ENCODE assay signal across 18 cellular contexts in genomic region chr2:3587432-3587831, GRCh38. TPM values are rescaled to one million over a fixed set of nuclear protein-coding genes. Genes with fewer than 3 reads are reported as not detected.
"Had no signal": no experiment of that assay in that cellular context is flagged by ENCODE, and none has a peak within 500 bp of the region (broad histone marks: within the 10 kb centered on the region; RNA-seq: fewer than 3 reads in every experiment).

No MANE protein-coding gene starts in this region.

- H3K4me3 ChIP-seq: colonic mucosa, psoas muscle, suprapubic skin, upper lobe of left lung had no signal

- H3K27ac Mint-ChIP-seq: activated naive CD4-positive, alpha-beta T cell treated with anti-CD3 and anti-CD28 coated beads, Interleukin-2, amount 50 U/mL, for 24 hours; activated T-cell treated with anti-CD3 and anti-CD28 coated beads, Interleukin-2, amount 50 U/mL, for 24 hours; natural killer cell had no signal

- H3K4me1 ChIP-seq: colonic mucosa, suprapubic skin had no signal

- H3K36me3 ChIP-seq: colonic mucosa had no signal

- H3K9me3 Mint-ChIP-seq: activated naive CD4-positive, alpha-beta T cell treated with anti-CD3 and anti-CD28 coated beads, Interleukin-2, amount 50 U/mL, for 24 hours; activated T-cell treated with anti-CD3 and anti-CD28 coated beads, Interleukin-2, amount 50 U/mL, for 24 hours; natural killer cell had no signal

- H3K36me3 Mint-ChIP-seq: natural killer cell had no signal

- H3K27ac ChIP-seq: colonic mucosa, psoas muscle, suprapubic skin had no signal

- DNase-seq: activated CD4-positive, alpha-beta T cell treated with anti-CD3 and anti-CD28 coated beads, Interleukin-2, amount 50 U/mL, for 4 hours; activated CD4-positive, CD25-positive, alpha-beta regulatory T cell treated with anti-CD3 and anti-CD28 coated beads, Interleukin-2, amount 50 U/mL, for 72 hours; activated effector memory CD4-positive, alpha-beta T cell treated with Interleukin-2 at 50 U/mL for 16 hours; activated T-cell treated with anti-CD3 and anti-CD28 coated beads, Interleukin-2, amount 50 U/mL, for 24 hours; amygdala; colonic mucosa; effector CD4-positive, alpha-beta T cell; glutamatergic neuron; left colon; mammary epithelial cell; natural killer cell; psoas muscle; stimulated activated CD4-positive, alpha-beta T cell treated with anti-CD3 and anti-CD28 coated beads, Interleukin-12 subunit alpha, Interleukin-12 subunit beta, amount 100 ng/mL, for 4 hours; stimulated activated naive CD4-positive, alpha-beta T cell; T-helper 2 cell had no signal

- H3K27me3 ChIP-seq: colonic mucosa, suprapubic skin, upper lobe of left lung had no signal

- H3K27me3 Mint-ChIP-seq: activated naive CD4-positive, alpha-beta T cell treated with anti-CD3 and anti-CD28 coated beads, Interleukin-2, amount 50 U/mL, for 24 hours; activated T-cell treated with anti-CD3 and anti-CD28 coated beads, Interleukin-2, amount 50 U/mL, for 24 hours had no signal

- H3K9me3 ChIP-seq: colonic mucosa, psoas muscle, suprapubic skin, upper lobe of left lung had no signal

- H3K4me3 Mint-ChIP-seq: activated naive CD4-positive, alpha-beta T cell treated with anti-CD3 and anti-CD28 coated beads, Interleukin-2, amount 50 U/mL, for 24 hours; activated T-cell treated with anti-CD3 and anti-CD28 coated beads, Interleukin-2, amount 50 U/mL, for 24 hours; natural killer cell had no signal

RNA-seq across cellular contexts. Expression of gene COLEC11, which starts 7.5 kb away (rescaled TPM):
- total RNA-seq: mammary epithelial cell had no signal
